In the genomic region with DNA sequence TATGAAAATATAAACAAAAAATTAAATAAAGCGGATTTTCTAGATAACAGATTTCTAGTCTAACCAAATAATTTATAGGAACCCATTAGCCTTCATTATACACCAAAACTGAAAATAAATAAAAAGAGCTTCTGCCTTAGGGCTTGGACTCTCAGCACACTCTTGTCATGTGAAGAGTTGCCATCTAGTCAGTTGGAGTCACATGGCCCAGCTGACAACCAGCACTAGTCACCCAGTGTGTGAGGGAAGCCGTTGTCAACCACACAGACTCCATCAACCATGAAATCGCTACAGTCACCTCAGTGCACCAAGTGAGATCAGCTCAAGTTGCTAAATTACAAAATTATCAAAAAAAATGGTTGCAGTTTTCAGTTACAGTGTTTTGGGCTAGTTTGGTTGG, we compare ENCODE assay signal across 12 cellular contexts.
"Had no signal": no experiment of that assay in that cellular context is flagged by ENCODE, and none has a peak within 500 bp of the region (broad histone marks: within the 10 kb centered on the region; RNA-seq: fewer than 3 reads in every experiment).

No MANE protein-coding gene starts in this region.

- DNase-seq: effector memory CD4-positive, alpha-beta T cell; gastrocnemius medialis; heart right ventricle; left lung; mucosa of descending colon; naive thymus-derived CD8-positive, alpha-beta T cell; ovary; right cardiac atrium; small intestine; stimulated activated CD4-positive, alpha-beta T cell treated with anti-CD3 and anti-CD28 coated beads, Interleukin-12 subunit alpha, Interleukin-12 subunit beta, amount 100 ng/mL, for 4 hours; stimulated activated naive CD4-positive, alpha-beta T cell treated with Interleukin-2 at 50 U/mL for 16 hours; trophoblast cell had no signal
